In the genomic region with DNA sequence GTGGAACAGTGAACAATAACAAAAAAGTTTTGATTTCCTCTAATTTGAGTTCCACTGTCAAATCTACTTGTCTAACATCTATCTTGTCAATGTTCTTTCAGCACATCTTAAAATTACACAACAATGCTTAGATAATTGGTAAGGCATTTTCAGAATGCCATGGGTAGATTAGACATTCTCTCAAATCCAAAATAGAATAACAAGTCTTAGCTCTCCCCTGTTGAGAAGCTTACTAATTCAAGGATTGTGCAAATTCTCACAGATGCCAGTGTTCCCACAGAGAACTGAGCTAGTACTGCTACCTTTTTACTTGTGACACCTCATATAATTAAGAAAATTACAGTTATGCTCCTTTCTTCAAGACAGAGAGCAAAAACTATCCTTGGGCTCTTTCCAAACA, we compare ENCODE assay signal across 24 cellular contexts.
"Had no signal": no experiment of that assay in that cellular context is flagged by ENCODE, and none has a peak within 500 bp of the region (broad histone marks: within the 10 kb centered on the region; RNA-seq: fewer than 3 reads in every experiment).

No MANE protein-coding gene starts in this region.

- H3K4me1 ChIP-seq: SJSA1 had no signal

- H3K27me3 ChIP-seq: brain microvascular endothelial cell, SJSA1 had no signal

- H3K36me3 ChIP-seq: brain microvascular endothelial cell, SJSA1, WERI-Rb-1 had no signal

- DNase-seq: activated CD4-positive, alpha-beta T cell treated with anti-CD3 and anti-CD28 coated beads, Interleukin-2, amount 10 ng/mL, durations not matched to agents 24 days and 14 days; activated CD4-positive, alpha-beta T cell treated with anti-CD3 and anti-CD28 coated beads, Interleukin-2, amount 50 U/mL, for 4 hours; activated CD8-positive, alpha-beta T cell treated with anti-CD3 and anti-CD28 coated beads for 36 hours; activated gamma-delta T cell treated with Interleukin-2 at 50 U/mL for 16 hours; activated naive CD4-positive, alpha-beta T cell treated with anti-CD3 and anti-CD28 coated beads for 36 hours; activated T-cell treated with anti-CD3 and anti-CD28 coated beads, Interleukin-2, amount 50 U/mL, for 24 hours; amniotic stem cell; aorta; brain microvascular endothelial cell; central memory CD4-positive, alpha-beta T cell; NCI-H1092 treated with DMSO at 0.1 percent for 48 hours; NCI-H1417; NCI-H146; NCI-H187; NCI-H2029 treated with DMSO at 0.1 percent for 48 hours; NCI-H2107; NCI-H2171; NCI-H446; NCI-H524; SHP77; SK-N-SH; WERI-Rb-1 had no signal

- H3K9me3 ChIP-seq: SJSA1, SK-N-SH had no signal

- H3K9ac ChIP-seq: SK-N-SH had no signal

- H3K4me3 ChIP-seq: K562, SJSA1 had no signal
